In the genomic region with DNA sequence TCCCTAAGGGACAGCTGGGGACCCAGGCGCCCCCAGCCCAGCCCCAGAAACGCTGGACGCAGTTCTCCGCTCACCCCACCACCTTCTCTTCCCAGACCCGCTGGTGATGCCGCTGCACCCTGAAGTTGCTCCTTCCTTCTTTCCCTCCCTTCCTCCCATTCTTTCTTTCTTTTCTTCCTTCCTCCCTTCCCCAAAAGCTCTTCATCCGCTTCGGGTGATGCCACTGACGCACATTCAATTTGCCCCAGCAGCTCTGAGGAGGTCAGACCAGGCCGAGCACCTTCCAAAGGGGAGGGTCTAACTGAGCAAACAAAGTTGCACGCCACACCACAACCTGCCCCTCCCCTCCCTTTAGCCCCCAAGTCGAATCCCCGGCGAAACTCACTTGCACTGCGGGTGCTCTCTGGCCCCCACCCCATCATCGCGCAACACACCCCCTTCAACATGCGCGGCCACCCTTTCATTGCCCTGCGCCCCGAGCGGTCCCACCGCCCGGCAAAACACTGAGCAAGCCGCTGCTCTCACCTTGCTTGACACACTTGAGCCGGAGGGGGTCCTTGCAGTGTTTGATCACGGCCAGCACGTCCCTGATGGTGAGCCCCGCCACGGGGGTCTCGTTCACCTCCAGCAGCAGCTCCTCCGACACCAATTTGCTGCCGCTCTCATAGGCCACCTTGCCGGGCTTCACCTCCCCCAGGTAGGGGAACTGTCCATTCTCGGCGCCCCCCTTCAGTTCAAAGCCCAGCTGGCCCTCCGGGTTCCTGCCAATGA, we compare ENCODE assay signal across 8 cellular contexts. TPM values are rescaled to one million over a fixed set of nuclear protein-coding genes. Genes with fewer than 3 reads are reported as not detected.
DNase-seq lines count a peak whose midpoint lies in the region; ATAC-seq, FAIRE-seq and TF ChIP-seq lines count a peak whose summit lies in the region.

No MANE protein-coding gene starts in this region.

- H3K56ac ChIP-seq in H1 (replicated peaks; ENCODE audit: insufficient read length, low read depth, low read length): no peak overlapping the region

- H3K36me3 ChIP-seq in MG63: no peaks in the 10 kb centered on the region
- no peaks in the 10 kb centered on the region for H3K36me3 ChIP-seq in H1 (ENCODE audit: control insufficient read depth in 2 of 4, insufficient read depth in 4 of 4, low read length in 3 of 4)
- H3K36me3 ChIP-seq in lower lobe of right lung: no peaks in the 10 kb centered on the region
- H3K36me3 ChIP-seq in thyroid gland: no peaks in the 10 kb centered on the region

- CTCF ChIA-PET in H1 (lab: Charles Lee; ENCODE audit: partially characterized antibody): interaction anchor here (0.9 to 2.2 kb wide), 4 partner anchors 20 to 288 kb away, joined by 3 to 7 read pairs (median 3); no protein-coding TSS in a partner anchor

- ATAC-seq in lower lobe of right lung (peak; percentile 25 to 26), GM21528 (IDR thresholded peaks at IDR 0.05; ENCODE audit: low FRiP score, unreplicated experiment) (no peak)

- WGBS in H1 (ENCODE audit: extremely low coverage in 1 of 2, insufficient coverage in 1 of 2, insufficient read length in 1 of 2, insufficient replicate concordance in 2 of 2, low coverage in 1 of 2, low lambda C conversion rate in 2 of 2, missing lambda C conversion rate in 1 of 2), 2 experiments: 2% methylated on average over 34 of the region's 37 CpGs; no CpG with 5 or more reads in 1 of the 2 experiments
- WGBS in thyroid gland, 2 donors: 1 to 2% methylated on average over 25 to 34 of the region's 37 CpGs

- H3K4me1 ChIP-seq in H1 (replicated peaks in 1 of 4; ENCODE audit: control insufficient read depth in 3 of 4, insufficient read depth in 4 of 4, low read length in 3 of 4) (peaks cover 0 to 6% (median under 1%) of the 10 kb centered on the region in 4 experiments; a peak in 4 of 7 replicates), lower lobe of right lung (peaks cover 8% of the 10 kb centered on the region), thyroid gland (peaks cover 0 to 5% of the 10 kb centered on the region in 2 donors)

- no peak overlapping the region; the same call in 1 of the 2 replicates for H4K8ac ChIP-seq in H1 (ENCODE audit: extremely low read depth, insufficient read depth, low read length)

- H2AK5ac ChIP-seq in H1 (ENCODE audit: low read depth, low read length): no peak overlapping the region

- H3K23ac ChIP-seq in H1 (ENCODE audit: insufficient read length): no peak overlapping the region

- H2AFZ ChIP-seq in H1 (ENCODE audit: low read length): peak overlapping the region; percentile 60

- TF ChIP-seq CTCF in H1 (IDR thresholded peaks at IDR 0.05; ENCODE audit: control extremely low read depth in 1 of 3, insufficient read depth in 1 of 3, low read depth in 1 of 3, low read length in 3 of 3): no peak
- no peak for TF ChIP-seq CTCF in lower lobe of right lung (IDR thresholded peaks at IDR 0.05)
- TF ChIP-seq CTCF in thyroid gland (IDR thresholded peaks at IDR 0.05): no peak

- H3K23me2 ChIP-seq in H1 (ENCODE audit: low read depth, low read length): peaks cover 23% of the 10 kb centered on the region; the same call in 1 of the 2 replicates

- H3K79me1 ChIP-seq in H1 (ENCODE audit: low read depth, low read length): no peaks in the 10 kb centered on the region

- H3K9me3 ChIP-seq in MG63 (no peaks in the 10 kb centered on the region), H1 (ENCODE audit: insufficient read depth in 2 of 2, low read depth in 1 of 2, low read length in 1 of 2) (no peaks in the 10 kb centered on the region), lower lobe of right lung (no peaks in the 10 kb centered on the region), thyroid gland (no peaks in the 10 kb centered on the region)

- no peak overlapping the region for H2BK20ac ChIP-seq in H1 (ENCODE audit: low read length)

- H3K79me2 ChIP-seq in H1 (ENCODE audit: control insufficient read depth in 1 of 2, insufficient read depth in 2 of 2, low read length in 2 of 2): no peaks in the 10 kb centered on the region

- TF ChIP-seq EP300 in H1 (IDR thresholded peaks at IDR 0.05; ENCODE audit: borderline replicate concordance in 1 of 2, low read depth in 2 of 2, low read length in 2 of 2): no peak

- peak overlapping the region; percentile 96 to 99 for H3K4me2 ChIP-seq in H1 (ENCODE audit: insufficient read depth in 1 of 2, low read depth in 2 of 2, low read length in 2 of 2)

- intact Hi-C loops in lower lobe of right lung (cut with DNase I): no loop called here
- intact Hi-C loops in thyroid gland (cut with DNase I): no loop called here

- H2BK15ac ChIP-seq in H1 (ENCODE audit: low read length): no peak overlapping the region

- FAIRE-seq in H1 (lab: Jason Lieb, UNC) (no peak), RCC 7860 (lab: Jason Lieb, UNC) (no peak)

- H4K20me1 ChIP-seq in H1 (replicated peaks in 1 of 2; ENCODE audit: control insufficient read depth in 1 of 2, insufficient read depth in 2 of 2, low read length in 2 of 2): peaks cover 0 to 3% of the 10 kb centered on the region in 2 experiments

- no peaks in the 10 kb centered on the region for H3K27me3 ChIP-seq in MG63
- H3K27me3 ChIP-seq in H1 (replicated peaks in 1 of 4; ENCODE audit: control insufficient read depth in 3 of 4, extremely low read depth in 1 of 4, insufficient read depth in 3 of 4, low read length in 3 of 4): peaks cover 19 to 61% (median 47%) of the 10 kb centered on the region in 4 experiments
- no peaks in the 10 kb centered on the region for H3K27me3 ChIP-seq in lower lobe of right lung (ENCODE audit: low read depth)
- H3K27me3 ChIP-seq in thyroid gland: no peaks in the 10 kb centered on the region

- TF ChIP-seq POLR2A in H1 (IDR thresholded peaks at IDR 0.05; ENCODE audit: control extremely low read depth in 1 of 2, low read depth in 2 of 2, low read length in 2 of 2) (no peak), thyroid gland (IDR thresholded peaks at IDR 0.05) (peak in 1 of 2 donors; percentile 0)

- no peak overlapping the region for H2BK120ac ChIP-seq in H1 (replicated peaks; ENCODE audit: low read depth, low read length)

- H2BK5ac ChIP-seq in H1 (ENCODE audit: low read depth, low read length): no peak overlapping the region

- DNase-seq in AG20443 (ENCODE audit: low spot score) (peak; percentile 42), MG63 (peak; percentile 24), H1 (ENCODE audit: low read depth in 1 of 2, low spot score in 2 of 2) (peak in 1 of 2 experiments; percentile 67), lower lobe of right lung (peak; percentile 42), thyroid gland (peak; percentile 37 to 39), RCC 7860 (ENCODE audit: low spot score) (no peak)
- no peak for DNase-seq in activated CD8-positive, alpha-beta memory T cell treated with anti-CD3 and anti-CD28 coated beads for 24 hours

- no peak overlapping the region for H3K9ac ChIP-seq in H1 (replicated peaks in 1 of 4; ENCODE audit: extremely low read depth in 1 of 4, low read depth in 3 of 4, low read length in 3 of 4)

- no peak overlapping the region for H4K5ac ChIP-seq in H1 (ENCODE audit: insufficient read length, low read depth, low read length)

- no peak overlapping the region; the same call in 1 of the 2 replicates for H3K18ac ChIP-seq in H1 (ENCODE audit: extremely low read depth, low read length)

- H3K4ac ChIP-seq in H1 (replicated peaks; ENCODE audit: insufficient read length, low read depth, low read length): no peak overlapping the region

- H3K4me3 ChIP-seq in MG63 (peak overlapping the region; percentile 70), H1 (ENCODE audit: extremely low read depth in 1 of 4, insufficient read depth in 2 of 4, low read depth in 3 of 4, low read length in 4 of 4) (peak overlapping the region; percentile 63 to 68 (median 64)), lower lobe of right lung (peak overlapping the region; percentile 72), thyroid gland (replicated peaks in 1 of 3) (peak overlapping the region; percentile 72 to 87 (median 80))

- H4K91ac ChIP-seq in H1 (replicated peaks; ENCODE audit: insufficient read length, low read length): no peak overlapping the region

- H2BK12ac ChIP-seq in H1 (ENCODE audit: low read depth, low read length): no peak overlapping the region

- no peak for TF ChIP-seq RAD21 in H1 (IDR thresholded peaks at IDR 0.05 in 1 of 2, conservative IDR thresholded peaks at IDR 0.05 in 1 of 2; ENCODE audit: low read depth in 2 of 2, low read length in 2 of 2)

- H3K27ac ChIP-seq in H1 (ENCODE audit: low read depth, low read length) (no peak overlapping the region), lower lobe of right lung (peak overlapping the region; percentile 91), thyroid gland (peak overlapping the region; percentile 21 to 90 (median 89))

- no peak overlapping the region for H3K14ac ChIP-seq in H1 (ENCODE audit: insufficient read length)

- POLR2A ChIA-PET in H1 (lab: Charles Lee; ENCODE audit: partially characterized antibody): interaction anchor here (0.6 kb wide), 1 partner anchor 944 kb away, joined by 3 read pairs; no protein-coding TSS in a partner anchor

TF ChIP-seq in H1, 55 proteins besides CTCF, POLR2A, EP300 and RAD21 (continues in another document):
- no peak for TF ChIP-seq BCL11A (IDR thresholded peaks at IDR 0.05; ENCODE audit: low read depth in 2 of 2, low read length in 2 of 2)
- TF ChIP-seq, protein P1, sequence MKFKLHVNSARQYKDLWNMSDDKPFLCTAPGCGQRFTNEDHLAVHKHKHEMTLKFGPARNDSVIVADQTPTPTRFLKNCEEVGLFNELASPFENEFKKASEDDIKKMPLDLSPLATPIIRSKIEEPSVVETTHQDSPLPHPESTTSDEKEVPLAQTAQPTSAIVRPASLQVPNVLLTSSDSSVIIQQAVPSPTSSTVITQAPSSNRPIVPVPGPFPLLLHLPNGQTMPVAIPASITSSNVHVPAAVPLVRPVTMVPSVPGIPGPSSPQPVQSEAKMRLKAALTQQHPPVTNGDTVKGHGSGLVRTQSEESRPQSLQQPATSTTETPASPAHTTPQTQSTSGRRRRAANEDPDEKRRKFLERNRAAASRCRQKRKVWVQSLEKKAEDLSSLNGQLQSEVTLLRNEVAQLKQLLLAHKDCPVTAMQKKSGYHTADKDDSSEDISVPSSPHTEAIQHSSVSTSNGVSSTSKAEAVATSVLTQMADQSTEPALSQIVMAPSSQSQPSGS (IDR thresholded peaks at IDR 0.05; ENCODE audit: low read length): no peak
- TF ChIP-seq HDAC2 (IDR thresholded peaks at IDR 0.05; ENCODE audit: borderline replicate concordance in 1 of 2, low read depth in 2 of 2, low read length in 2 of 2): no peak

RNA-seq across cellular contexts. Expression of gene MAGI2, which starts 0.8 kb away (rescaled TPM):
- total RNA-seq in MG63 (2014; rRNA removed; shearing (Covaris generic); ENCODE audit: low replicate concordance): 0.49 and 0.56 TPM in 2 replicates
- 27.0 and 27.3 TPM in 2 replicates for total RNA-seq in H1 (2021; fragmentation: NEBNext Ultra II Directional; extraction: Animal tissue kit (Norgen Biotek cat#: 25700))
- 5.2 and 6.0 TPM in 2 replicates for polyA plus RNA-seq in H1 (2011; rRNA removed)
- 4.7 TPM for polyA plus RNA-seq in H1 (2011; cell fraction: cytosol; rRNA removed)
- polyA plus RNA-seq in H1 (2011; cell fraction: nucleus; rRNA removed): 12.3 TPM
- polyA plus RNA-seq in H1 (2012, experiment 1 of 2): 18.1 to 25.6 TPM (median 20.7 TPM) in 4 replicates
- polyA plus RNA-seq in H1 (2012, experiment 2 of 2): 1.1 TPM
- 15.8 TPM for polyA plus RNA-seq in H1 (2013, experiment 1 of 2)
- polyA plus RNA-seq in H1 (2013, experiment 2 of 2): 14.2 TPM
- 44.1 and 56.6 TPM in 2 replicates for polyA minus RNA-seq in H1 (2011; rRNA and poly(A)+ RNA removed)
- polyA minus RNA-seq in H1 (2011; cell fraction: cytosol; rRNA and poly(A)+ RNA removed): 15.0 TPM
- polyA minus RNA-seq in H1 (2011; cell fraction: nucleus; rRNA and poly(A)+ RNA removed): 165 TPM
- 15.3 TPM for total RNA-seq in lower lobe of right lung
- total RNA-seq in thyroid gland: 10 to 100 TPM; 20.7 to 31.1 (median 26.0) TPM

Comparison
In these comparisons a context has a peak if more than half of its experiments do, and no peak if none do; other contexts are left out.
1. DNase-seq: peak in AG20443 (single experiment), MG63 (single experiment), lower lobe of right lung (single experiment) and thyroid gland (2 of 2); none in RCC 7860 (single experiment) and activated CD8-positive, alpha-beta memory T cell treated with anti-CD3 and anti-CD28 coated beads for 24 hours (single experiment).
2. RNA of gene MAGI2, which starts 0.8 kb away (total RNA-seq): 20.7 to 31.1 TPM in thyroid gland, 27.0 to 27.3 TPM in H1 and 15.3 TPM in lower lobe of right lung (single experiment); 0.49 to 0.56 TPM in MG63; every median in the first group is over 10 times any median in the second.
3. Peak in every context shown above with its lines, with median percentiles within 50 percentile points of each other: H3K4me3 ChIP-seq.